ENCODE assay signal across 28 cellular contexts in the genomic region with DNA sequence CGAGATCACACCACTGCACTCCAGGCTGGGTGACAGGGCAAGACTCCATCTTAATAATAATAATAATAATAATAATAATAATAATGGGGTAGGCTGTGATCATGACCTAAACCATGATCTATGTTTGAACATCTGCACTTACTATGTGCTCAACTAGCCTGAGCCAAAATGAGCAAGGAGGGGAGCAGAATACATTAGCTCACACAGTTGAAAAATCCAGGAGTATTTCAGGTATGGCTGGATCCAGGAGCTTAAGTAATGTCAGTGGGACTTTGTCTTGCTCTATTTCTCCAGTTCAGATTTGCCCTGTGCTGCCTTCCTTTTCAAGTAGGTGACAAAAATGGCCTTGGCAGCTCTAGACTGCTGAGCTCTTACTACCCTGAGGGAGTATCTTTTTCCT.
"Had no signal": no experiment of that assay in that cellular context is flagged by ENCODE, and none has a peak within 500 bp of the region (broad histone marks: within the 10 kb centered on the region; RNA-seq: fewer than 3 reads in every experiment).

No MANE protein-coding gene starts in this region.

- H3K27ac ChIP-seq: colonic mucosa, coronary artery, dorsolateral prefrontal cortex, epithelial cell of prostate, esophagus muscularis mucosa, esophagus squamous epithelium, foreskin keratinocyte, gastrocnemius medialis, gastroesophageal sphincter, heart left ventricle, heart right ventricle had no signal

- H3K4me3 ChIP-seq: colonic mucosa, coronary artery, dorsolateral prefrontal cortex, esophagus muscularis mucosa, esophagus squamous epithelium, gastrocnemius medialis, gastroesophageal sphincter, heart left ventricle, heart right ventricle had no signal

- FAIRE-seq: colon, endometrium, endothelial cell of umbilical vein, frontal cortex had no signal

- H3K9me3 ChIP-seq: colonic mucosa, esophagus muscularis mucosa, esophagus squamous epithelium, gastrocnemius medialis, gastroesophageal sphincter, heart left ventricle, heart right ventricle had no signal

- H3K36me3 ChIP-seq: colonic mucosa, esophagus muscularis mucosa, esophagus squamous epithelium, gastrocnemius medialis, gastroesophageal sphincter, heart left ventricle, heart right ventricle had no signal

- H3K4me1 ChIP-seq: colonic mucosa had no signal

- H3K27me3 ChIP-seq: colonic mucosa, dorsolateral prefrontal cortex, esophagus muscularis mucosa, esophagus squamous epithelium, foreskin keratinocyte, gastrocnemius medialis, gastroesophageal sphincter, heart left ventricle, heart right ventricle had no signal

- DNase-seq: colonic mucosa; cortex of kidney; dermis blood vessel endothelial cell; dorsolateral prefrontal cortex; effector CD4-positive, alpha-beta T cell; effector CD8-positive, alpha-beta T cell; effector memory CD4-positive, alpha-beta T cell; effector memory CD8-positive, alpha-beta T cell; endodermal cell; erythroblast; esophagus squamous epithelium; foreskin fibroblast; foreskin keratinocyte; foreskin melanocyte; gastrocnemius medialis; glutamatergic neuron; head of caudate nucleus; heart left ventricle; heart right ventricle had no signal

- ATAC-seq: effector memory CD8-positive, alpha-beta T cell; esophagus mucosa; foreskin keratinocyte; gastrocnemius medialis; gastroesophageal sphincter; heart left ventricle; heart right ventricle had no signal
